Comparison of ENCODE assay signal across 6 cellular contexts in genomic region chr2:74442483-74443297, GRCh38. TPM values are rescaled to one million over a fixed set of nuclear protein-coding genes. Genes with fewer than 3 reads are reported as not detected.
DNase-seq lines count a peak whose midpoint lies in the region; ATAC-seq, FAIRE-seq and TF ChIP-seq lines count a peak whose summit lies in the region.
"Not testable (repeated sequence)": the region's sequence is repeated elsewhere in the genome, so short reads cannot be mapped to it uniquely, and the experiment has no call there.

No MANE protein-coding gene starts in this region.

- intact Hi-C loops in CD4-positive, alpha-beta T cell (cut with DNase I, micrococcal nuclease); spleen (cut with DNase I; ENCODE audit: low total_unique reads): not testable (repeated sequence)

- peaks cover 39% of the 10 kb centered on the region for H3K4me1 ChIP-seq in astrocyte (ENCODE audit: insufficient read depth, low read length)
- H3K4me1 ChIP-seq in cardiac muscle cell (ENCODE audit: low read depth), result peaks cover 14% of the 10 kb centered on the region
- H3K4me1 ChIP-seq in spleen, result peaks cover 13 to 50% (median 34%) of the 10 kb centered on the region in 6 donors

- not testable (repeated sequence) for ATAC-seq in CD4-positive, alpha-beta T cell (ENCODE audit: poor library complexity); T-cell (replicated peaks in 1 of 4)

- peak overlapping the region; percentile 96 for H3K4me2 ChIP-seq in astrocyte (ENCODE audit: low read length)

- not testable (repeated sequence) for FAIRE-seq in astrocyte (lab: Jason Lieb, UNC)

- not testable (repeated sequence) for H3K4me1 Mint-ChIP-seq in CD4-positive, alpha-beta T cell (ENCODE audit: low read depth)
- H3K4me1 Mint-ChIP-seq in T-cell (peaks cover 13 to 15% (median 14%) of the 10 kb centered on the region in 3 donors), astrocyte (ENCODE audit: low read depth, unreplicated experiment) (peaks cover 25% of the 10 kb centered on the region), mesothelial cell of epicardium (peaks cover 41% of the 10 kb centered on the region)

- H3K27me3 ChIP-seq in CD4-positive, alpha-beta T cell (ENCODE audit: control insufficient read depth, insufficient read depth, low read length), result peaks cover 40% of the 10 kb centered on the region
- H3K27me3 ChIP-seq in astrocyte (ENCODE audit: insufficient read depth, low read length) (peaks cover 14% of the 10 kb centered on the region), spleen (replicated peaks in 1 of 7) (peaks cover 0 to 54% (median 24%) of the 10 kb centered on the region in 7 donors)
- not testable (repeated sequence) for H3K27me3 ChIP-seq in cardiac muscle cell

- not testable (repeated sequence) for H3K9me3 ChIP-seq in CD4-positive, alpha-beta T cell (ENCODE audit: control insufficient read depth, low read length); astrocyte (ENCODE audit: insufficient read depth, low read depth, low read length); cardiac muscle cell (ENCODE audit: low read depth); spleen

- H3K9me3 Mint-ChIP-seq in CD4-positive, alpha-beta T cell; T-cell; astrocyte (ENCODE audit: unreplicated experiment); mesothelial cell of epicardium: not testable (repeated sequence)

- H3K27me3 Mint-ChIP-seq in CD4-positive, alpha-beta T cell, result peaks cover 56% of the 10 kb centered on the region
- H3K27me3 Mint-ChIP-seq in T-cell, result peaks cover 21 to 44% of the 10 kb centered on the region in 2 donors
- H3K27me3 Mint-ChIP-seq in astrocyte (ENCODE audit: low read depth, unreplicated experiment); mesothelial cell of epicardium (ENCODE audit: low read depth): not testable (repeated sequence)

- H3K27ac ChIP-seq in CD4-positive, alpha-beta T cell (ENCODE audit: low read depth, low read length); astrocyte (ENCODE audit: low read depth, low read length); cardiac muscle cell; spleen: not testable (repeated sequence)

- peak overlapping the region; percentile 76 for H3K4me3 Mint-ChIP-seq in CD4-positive, alpha-beta T cell
- H3K4me3 Mint-ChIP-seq in T-cell, result peak overlapping the region; percentile 56 to 77 (median 59)
- peak overlapping the region; percentile 82 for H3K4me3 Mint-ChIP-seq in astrocyte (ENCODE audit: unreplicated experiment)
- H3K4me3 Mint-ChIP-seq in mesothelial cell of epicardium, result peak overlapping the region; percentile 93

- WGBS in spleen, 5 donors, result 93 to 96% (median 95%) methylated on average over 16 of the region's 16 CpGs

- H3K4me3 ChIP-seq in astrocyte (ENCODE audit: insufficient read depth, low read depth, low read length), result not testable (repeated sequence)
- H3K4me3 ChIP-seq in cardiac muscle cell (peak overlapping the region; percentile 41), spleen (peak overlapping the region in 1 of 8 donors; percentile 68)

- peak overlapping the region; percentile 80 for H2AFZ ChIP-seq in astrocyte (ENCODE audit: low read depth, low read length)

- not testable (repeated sequence) for H3K36me3 ChIP-seq in astrocyte (ENCODE audit: insufficient read depth, low read length); cardiac muscle cell; spleen

- H3K36me3 Mint-ChIP-seq in CD4-positive, alpha-beta T cell (ENCODE audit: low read depth); T-cell; astrocyte (ENCODE audit: low read depth, unreplicated experiment); mesothelial cell of epicardium: not testable (repeated sequence)

- not testable (repeated sequence) for TF ChIP-seq CTCF in CD4-positive, alpha-beta T cell (IDR thresholded peaks at IDR 0.05); astrocyte (IDR thresholded peaks at IDR 0.05; ENCODE audit: insufficient read depth, low read depth, low read length); cardiac muscle cell (IDR thresholded peaks at IDR 0.05; ENCODE audit: low read depth, low read length); mesothelial cell of epicardium (IDR thresholded peaks at IDR 0.05; ENCODE audit: unreplicated experiment); spleen (IDR thresholded peaks at IDR 0.05 in 8 of 11, conservative IDR thresholded peaks at IDR 0.05 in 3 of 11)

- CTCF ChIA-PET in CD4-positive, alpha-beta T cell (lab: Charles Lee), result not testable (repeated sequence)
- CTCF ChIA-PET in T-cell (lab: Charles Lee), result interaction anchor here in 1 of 2 donors (0.7 kb wide), 1 partner anchor 31 kb away, joined by 3 read pairs; no protein-coding TSS in a partner anchor

- TF ChIP-seq POLR2A in spleen (IDR thresholded peaks at IDR 0.05), result not testable (repeated sequence)

- DNase-seq in CD4-positive, alpha-beta T cell; T-cell; astrocyte (ENCODE audit: low read depth); cardiac muscle cell (ENCODE audit: low read depth in 1 of 2, low spot score in 1 of 2); mesothelial cell of epicardium (ENCODE audit: low spot score in 2 of 2, unreplicated experiment in 2 of 2): not testable (repeated sequence)
- DNase-seq in spleen, result peak; percentile 29

- not testable (repeated sequence) for H3K27ac Mint-ChIP-seq in CD4-positive, alpha-beta T cell; T-cell
- peak overlapping the region; percentile 83 for H3K27ac Mint-ChIP-seq in astrocyte (ENCODE audit: unreplicated experiment)
- H3K27ac Mint-ChIP-seq in mesothelial cell of epicardium, result peak overlapping the region; percentile 96

- H3K9ac ChIP-seq in astrocyte (ENCODE audit: low read length), result not testable (repeated sequence)

- POLR2A ChIA-PET in CD4-positive, alpha-beta T cell (lab: Charles Lee); T-cell (lab: Charles Lee): not testable (repeated sequence)

- peaks cover 18% of the 10 kb centered on the region for H4K20me1 ChIP-seq in astrocyte (ENCODE audit: insufficient read depth, low read length)

- peaks cover 22% of the 10 kb centered on the region for H3K79me2 ChIP-seq in astrocyte (ENCODE audit: insufficient read depth, low read length)

RNA-seq across cellular contexts. Expression of gene RTKN, which starts 1.0 kb away (rescaled TPM):
- under 1 TPM; 0.20 to 0.27 TPM for total RNA-seq in CD4-positive, alpha-beta T cell
- 1 to 10 TPM in 1 of 5 donors, under 1 TPM in 3, not detected in 1; 0.93 to 1.7 (median 0.96) TPM for total RNA-seq in T-cell
- total RNA-seq in astrocyte, result 41.6 and 44.4 TPM in 2 replicates
- total RNA-seq in cardiac muscle cell, result 41.1 and 53.3 TPM in 2 replicates
- polyA plus RNA-seq in cardiac muscle cell, result 53.3 and 61.7 TPM in 2 replicates
- total RNA-seq in mesothelial cell of epicardium, result 85.0 to 88.9 TPM (median 86.4 TPM) in 3 replicates
- 10 to 100 TPM in 3 of 7 donors, 1 to 10 TPM in 4; 5.0 to 11.1 (median 9.8) TPM for total RNA-seq in spleen
- 1 to 10 TPM; 3.2 to 6.9 (median 3.4) TPM for polyA plus RNA-seq in spleen

RNA-seq across cellular contexts. Expression of gene INO80B, which starts 12.2 kb away (rescaled TPM):
- 10 to 100 TPM; 41.3 to 41.8 TPM for total RNA-seq in CD4-positive, alpha-beta T cell
- total RNA-seq in T-cell (10 to 100 TPM; 44.5 to 70.8 (median 68.4) TPM), astrocyte (19.2 and 23.2 TPM in 2 replicates), cardiac muscle cell (23.0 and 40.9 TPM in 2 replicates), mesothelial cell of epicardium (42.9 to 48.1 TPM (median 45.3 TPM) in 3 replicates), spleen (10 to 100 TPM in 6 of 7 donors, 1 to 10 TPM in 1; 9.0 to 42.9 (median 28.6) TPM)
- polyA plus RNA-seq in cardiac muscle cell (15.4 and 23.8 TPM in 2 replicates), spleen (10 to 100 TPM; 36.7 to 50.3 (median 43.7) TPM)

RNA-seq across cellular contexts. Expression of gene WBP1, which starts 15.5 kb away (rescaled TPM):
- total RNA-seq in CD4-positive, alpha-beta T cell, result 10 to 100 TPM; 79.1 to 80.5 TPM
- total RNA-seq in T-cell (100 to 1,000 TPM in 2 of 5 donors, 10 to 100 TPM in 3; 80.2 to 104 (median 98.2) TPM), astrocyte (56.4 and 58.3 TPM in 2 replicates), cardiac muscle cell (168 and 174 TPM in 2 replicates), mesothelial cell of epicardium (111 to 113 TPM (median 111 TPM) in 3 replicates), spleen (10 to 100 TPM; 39.5 to 80.7 (median 58.5) TPM)
- polyA plus RNA-seq in cardiac muscle cell (156 and 170 TPM in 2 replicates), spleen (10 to 100 TPM; 64.7 to 84.2 (median 78.8) TPM)

RNA-seq across cellular contexts. Expression of gene WDR54, which starts 21.2 kb away (rescaled TPM):
- 10 to 100 TPM; 21.7 to 25.1 TPM for total RNA-seq in CD4-positive, alpha-beta T cell
- 10 to 100 TPM; 31.4 to 46.8 (median 45.4) TPM for total RNA-seq in T-cell
- total RNA-seq in astrocyte, result 14.8 and 17.5 TPM in 2 replicates
- 88.5 and 91.5 TPM in 2 replicates for total RNA-seq in cardiac muscle cell
- 132 and 159 TPM in 2 replicates for polyA plus RNA-seq in cardiac muscle cell
- 20.2 to 25.0 TPM (median 23.7 TPM) in 3 replicates for total RNA-seq in mesothelial cell of epicardium
- total RNA-seq in spleen, result 10 to 100 TPM; 15.1 to 24.3 (median 17.9) TPM
- 10 to 100 TPM; 23.7 to 26.0 (median 24.4) TPM for polyA plus RNA-seq in spleen

RNA-seq across cellular contexts. Expression of gene C2orf81, which starts 21.3 kb away (rescaled TPM):
- total RNA-seq in CD4-positive, alpha-beta T cell, result 1 to 10 TPM; 2.9 to 3.4 TPM
- total RNA-seq in T-cell (1 to 10 TPM; 5.0 to 9.5 (median 7.5) TPM), astrocyte (2.1 and 2.5 TPM in 2 replicates), cardiac muscle cell (7.6 and 9.5 TPM in 2 replicates), mesothelial cell of epicardium (4.7 to 8.8 TPM (median 6.0 TPM) in 3 replicates), spleen (1 to 10 TPM; 1.7 to 4.0 (median 2.8) TPM)
- polyA plus RNA-seq in cardiac muscle cell (7.1 and 8.5 TPM in 2 replicates), spleen (1 to 10 TPM; 3.2 to 5.7 (median 5.1) TPM)
